ENCODE assay signal across 28 cellular contexts in the genomic region with DNA sequence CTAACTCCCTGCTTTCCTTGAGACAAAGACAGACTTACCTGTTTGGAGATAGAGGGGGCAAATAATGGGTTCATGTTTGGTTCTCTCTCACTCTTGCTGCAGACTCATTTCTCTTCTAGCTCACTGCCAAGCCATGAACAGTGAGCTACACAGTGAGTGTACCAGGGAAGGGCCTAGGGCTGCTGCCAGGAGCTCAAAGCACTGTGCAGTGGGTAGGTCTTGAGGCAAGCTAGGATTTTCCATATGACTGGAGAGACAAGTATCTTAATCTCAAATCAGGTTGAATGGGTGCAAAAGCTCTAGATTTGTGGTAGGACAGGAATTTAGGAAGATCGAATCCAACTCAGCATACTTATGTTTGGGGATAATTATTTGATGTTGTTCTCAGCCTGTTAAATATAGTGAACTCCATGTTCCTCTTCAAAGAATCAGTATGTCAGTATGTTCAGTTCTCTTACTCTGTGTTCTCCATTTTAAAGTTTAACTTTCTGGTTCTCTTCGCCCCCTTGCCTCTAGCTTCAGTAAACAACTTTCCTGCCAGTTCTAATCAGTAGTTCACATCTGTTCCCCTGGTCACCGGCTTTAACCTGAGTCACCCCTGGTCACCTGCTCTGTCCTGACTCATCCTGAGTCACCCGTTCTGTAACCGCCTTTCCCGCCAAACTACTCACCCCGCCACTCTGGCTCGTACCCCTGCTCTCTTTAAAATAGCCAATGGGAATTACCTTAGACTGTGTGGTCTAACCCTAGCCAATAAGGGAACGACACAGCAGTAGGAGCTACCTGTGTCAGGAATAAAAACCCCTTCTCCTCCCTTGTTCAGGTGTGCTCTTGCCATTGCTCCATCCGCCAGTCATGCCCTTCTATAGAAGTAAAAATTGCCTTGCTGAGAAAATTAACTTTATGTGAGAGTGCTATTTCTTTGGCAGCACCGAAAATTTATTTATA. TPM values are rescaled to one million over a fixed set of nuclear protein-coding genes. Genes with fewer than 3 reads are reported as not detected.
DNase-seq lines count a peak whose midpoint lies in the region; ATAC-seq, FAIRE-seq and TF ChIP-seq lines count a peak whose summit lies in the region.
"Had no signal": no experiment of that assay in that cellular context is flagged by ENCODE, and none has a peak within 500 bp of the region (broad histone marks: within the 10 kb centered on the region; RNA-seq: fewer than 3 reads in every experiment).

No MANE protein-coding gene starts in this region.

- POLR2A ChIA-PET in K562 (lab: Yijun Ruan, JAX) (interaction anchor here (1.2 kb wide), 2 partner anchors 9 to 14 kb away, joined by 4 to 5 read pairs; no protein-coding TSS in a partner anchor), HepG2 (lab: Yijun Ruan, JAX) (no interaction called here)

- H3K36me3 ChIP-seq in Loucy (ENCODE audit: insufficient read depth, low read length) (no peaks in the 10 kb centered on the region), K562 (ENCODE audit: control insufficient read depth, insufficient read depth, low read length) (no peaks in the 10 kb centered on the region), HepG2 (replicated peaks in 1 of 2; ENCODE audit: control insufficient read depth in 1 of 2, insufficient read depth in 2 of 2, low read length in 2 of 2) (no peaks in the 10 kb centered on the region)
- H3K36me3 ChIP-seq: esophagus muscularis mucosa, sigmoid colon, suprapubic skin had no signal

- WGBS in K562 (ENCODE audit: insufficient coverage, low coverage, missing lambda C conversion rate), result 19% methylated on average over 11 of the region's 11 CpGs
- 12% methylated on average over 11 of the region's 11 CpGs for WGBS in HepG2 (ENCODE audit: low lambda C conversion rate)

- no peaks in the 10 kb centered on the region for H3F3A ChIP-seq in Loucy (ENCODE audit: low read depth)

- peak; percentile 10 for DNase-seq in Daoy (ENCODE audit: low read depth)
- peak; percentile 24 to 77 (median 32) for DNase-seq in K562 (ENCODE audit: extremely low read depth in 1 of 4, low spot score in 3 of 4)
- DNase-seq in HepG2 (ENCODE audit: low spot score), result peak; percentile 69
- DNase-seq in DMS153 (lab: John Stamatoyannopoulos, UW), result no peak
- no peak for DNase-seq in HK-2 (ENCODE audit: unreplicated experiment)
- no peak for DNase-seq in NCI-H1436 treated with DMSO at 0.1 percent for 48 hours (lab: John Stamatoyannopoulos, UW)
- DNase-seq: activated CD8-positive, alpha-beta memory T cell treated with anti-CD3 and anti-CD28 coated beads for 24 hours; activated naive CD4-positive, alpha-beta T cell treated with anti-CD3 and anti-CD28 coated beads, Interleukin-2, amount 10 ng/mL, durations not matched to agents 7 days and 5 days; activated T-cell treated with anti-CD3 and anti-CD28 coated beads, Interleukin-2, amount 50 U/mL, for 4 hours; aorta; central memory CD4-positive, alpha-beta T cell; DMS 273 treated with DMSO at 0.1 percent for 48 hours; kidney glomerular epithelial cell; naive thymus-derived CD8-positive, alpha-beta T cell; NCI-H2029; NK-92 treated with Interleukin-12 subunit alpha and Interleukin-12 subunit beta, amount 100 ng/mL, for 24 hours; sigmoid colon; T1000 had no signal

- no peaks in the 10 kb centered on the region for H3K9me3 ChIP-seq in Loucy (ENCODE audit: insufficient read depth, low read depth, low read length)
- H3K9me3 ChIP-seq in K562 (replicated peaks; ENCODE audit: control insufficient read depth, insufficient read depth, low read depth, low read length), result peaks cover 15% of the 10 kb centered on the region
- H3K9me3 ChIP-seq in HepG2 (ENCODE audit: low read length), result no peaks in the 10 kb centered on the region
- H3K9me3 ChIP-seq: esophagus muscularis mucosa, sigmoid colon, suprapubic skin had no signal

- H2AFZ ChIP-seq in Loucy (ENCODE audit: low read length) (0 out of 2 replicates have a peak overlapping the region, but pooled peaks have one; percentile 49), K562 (ENCODE audit: low read depth, low read length) (peak overlapping the region; percentile 67), HepG2 (ENCODE audit: low read length) (no peak overlapping the region)

- TF ChIP-seq POLR2A in K562 (conservative IDR thresholded peaks at IDR 0.05) (no peak), HepG2 (IDR thresholded peaks at IDR 0.05; ENCODE audit: insufficient read depth in 1 of 2, low read depth in 2 of 2, low read length in 2 of 2) (no peak)

- ATAC-seq in K562 (peak; percentile 56), HepG2 (peak; percentile 89), GM18873 (IDR thresholded peaks at IDR 0.05; ENCODE audit: low FRiP score, unreplicated experiment) (no peak)
- ATAC-seq: activated CD4-positive, CD25-positive, alpha-beta regulatory T cell treated with anti-CD3 and anti-CD28 coated beads, Interleukin-2, amount 50 U/mL, for 24 hours; activated T-cell treated with anti-CD3 and anti-CD28 coated beads, Interleukin-2, amount 50 U/mL, for 4 hours; naive thymus-derived CD8-positive, alpha-beta T cell; SK-N-SH treated with all-trans-retinoic acid at 6 μM for 48 hours had no signal

- H3K9me1 ChIP-seq in K562 (ENCODE audit: control insufficient read depth, insufficient read depth, low read length), result no peaks in the 10 kb centered on the region

- H3K4me1 ChIP-seq in Loucy (ENCODE audit: insufficient read depth, low read length, poor library complexity, severe bottlenecking) (no peaks in the 10 kb centered on the region), K562 (replicated peaks in 1 of 2; ENCODE audit: control insufficient read depth in 2 of 2, insufficient read depth in 2 of 2, low read length in 2 of 2) (peaks cover 0 to 7% of the 10 kb centered on the region in 2 experiments; a peak in 2 of 5 replicates), HepG2 (ENCODE audit: insufficient read depth, low read length) (peaks cover 12% of the 10 kb centered on the region)
- H3K4me1 ChIP-seq: esophagus muscularis mucosa, sigmoid colon had no signal

- peak overlapping the region; percentile 84 for H3K27ac ChIP-seq in K562 (ENCODE audit: extremely low read depth, low read depth, low read length)
- no peak overlapping the region for H3K27ac ChIP-seq in HepG2 (ENCODE audit: extremely low read length, insufficient read depth, low read length)
- H3K27ac ChIP-seq: esophagus muscularis mucosa, sigmoid colon, suprapubic skin had no signal

- no peak for TF ChIP-seq RAD21 in K562 (CRISPR knock-in tag; conservative IDR thresholded peaks at IDR 0.05 in 1 of 2, IDR thresholded peaks at IDR 0.05 in 1 of 2)
- TF ChIP-seq RAD21 in HepG2 (CRISPR knock-in tag; IDR thresholded peaks at IDR 0.05), result no peak

- H3K9ac ChIP-seq in Loucy (ENCODE audit: low read depth, low read length, poor library complexity, severe bottlenecking) (no peak overlapping the region), K562 (ENCODE audit: insufficient read depth in 1 of 2, low read depth in 2 of 2, low read length in 2 of 2) (no peak overlapping the region), HepG2 (ENCODE audit: insufficient read depth, low read depth, low read length) (no peak overlapping the region)

- no peaks in the 10 kb centered on the region for H3K27me3 ChIP-seq in Loucy (ENCODE audit: insufficient read depth, low read length, poor library complexity, severe bottlenecking)
- H3K27me3 ChIP-seq in K562 (ENCODE audit: control insufficient read depth in 2 of 2, insufficient read depth in 2 of 2, low read length in 2 of 2), result no peaks in the 10 kb centered on the region; a peak in 1 of 5 replicates
- no peaks in the 10 kb centered on the region for H3K27me3 ChIP-seq in HepG2 (ENCODE audit: control insufficient read depth in 1 of 2, insufficient read depth in 2 of 2, low read length in 2 of 2)
- H3K27me3 ChIP-seq: esophagus muscularis mucosa, sigmoid colon, suprapubic skin had no signal

- TF ChIP-seq CTCF in Loucy (conservative IDR thresholded peaks at IDR 0.05; ENCODE audit: low read length) (no peak), K562 (IDR thresholded peaks at IDR 0.05 in 2 of 3, conservative IDR thresholded peaks at IDR 0.05 in 1 of 3; ENCODE audit: insufficient read depth in 2 of 3, low read depth in 1 of 3, low read length in 3 of 3) (no peak), HepG2 (CRISPR knock-in tag; IDR thresholded peaks at IDR 0.05) (no peak)

- no peak overlapping the region for H3K4me2 ChIP-seq in Loucy (ENCODE audit: low read depth, low read length, poor library complexity, severe bottlenecking)
- H3K4me2 ChIP-seq in K562 (ENCODE audit: insufficient read depth, low read length), result peak overlapping the region; percentile 5; the same call in 1 of the 2 replicates
- peak overlapping the region; percentile 9; the same call in 1 of the 2 replicates for H3K4me2 ChIP-seq in HepG2 (ENCODE audit: low read depth, low read length)

- in situ Hi-C loops in K562 (cut with MboI) (no loop called here), HepG2 (cut with HindIII; ENCODE audit: extremely low pct_ligation_motif_present, low pct_unique_long_range_greater_than_20kb) (no loop called here)

- peak; percentile 91 for TF ChIP-seq EP300 in K562 (IDR thresholded peaks at IDR 0.05; ENCODE audit: low read length)
- TF ChIP-seq EP300 in HepG2 (IDR thresholded peaks at IDR 0.05; ENCODE audit: low read depth in 2 of 2, low read length in 2 of 2), result peak in 1 of 2 experiments; percentile 54; a peak in 2 of 4 replicates
- no peak for TF ChIP-seq EP300 in HepG2 (CRISPR knock-in tag; IDR thresholded peaks at IDR 0.05; ENCODE audit: borderline replicate concordance)

- no peak for FAIRE-seq in K562 (lab: Jason Lieb, UNC)
- FAIRE-seq in HepG2 (lab: Jason Lieb, UNC), result no peak

- H3K4me3 ChIP-seq in Loucy (ENCODE audit: low read length, poor library complexity, severe bottlenecking), result no peak overlapping the region
- no peak overlapping the region for H3K4me3 ChIP-seq in K562
- H3K4me3 ChIP-seq in HepG2 (replicated peaks in 1 of 3; ENCODE audit: insufficient read depth in 1 of 3, low read depth in 2 of 3, low read length in 3 of 3), result no peak overlapping the region
- H3K4me3 ChIP-seq: esophagus muscularis mucosa, sigmoid colon, suprapubic skin had no signal

- no peaks in the 10 kb centered on the region for H3K79me2 ChIP-seq in Loucy (ENCODE audit: insufficient read depth, low read length)
- no peaks in the 10 kb centered on the region for H3K79me2 ChIP-seq in K562 (ENCODE audit: control insufficient read depth, insufficient read depth, low read length)
- H3K79me2 ChIP-seq in HepG2 (ENCODE audit: insufficient read depth, low read length), result no peaks in the 10 kb centered on the region

- intact Hi-C loops in K562 (cut with micrococcal nuclease) (no loop called here), HepG2 (cut with micrococcal nuclease; ENCODE audit: unreplicated experiment) (no loop called here)

- no peaks in the 10 kb centered on the region for H3K9me2 ChIP-seq in Loucy (replicated peaks; ENCODE audit: low read depth, low read length)

- CTCF ChIA-PET in K562 (lab: Yijun Ruan, JAX; ENCODE audit: low intra/inter-chr PET ratio) (no interaction called here), HepG2 (lab: Yijun Ruan, JAX; ENCODE audit: low intra/inter-chr PET ratio, low total read pairs) (no interaction called here)

- BruUV-seq in K562 (replicated peaks; lab: Mats Ljungman, UMichigan), result no TSS peak
- BruUV-seq in HepG2 (replicated peaks; lab: Mats Ljungman, UMichigan), result no TSS peak

- H4K20me1 ChIP-seq in Loucy (ENCODE audit: insufficient read depth, low read length, poor library complexity, severe bottlenecking) (no peaks in the 10 kb centered on the region), K562 (replicated peaks; ENCODE audit: control insufficient read depth, insufficient read depth, low read length) (no peaks in the 10 kb centered on the region), HepG2 (ENCODE audit: insufficient read depth, low read length) (no peaks in the 10 kb centered on the region)

RNA-seq across cellular contexts. Expression of gene SLC25A52, which starts 21.9 kb away (rescaled TPM):
- total RNA-seq in Daoy (2014; rRNA removed; shearing (Covaris generic)), result not detected in 2 replicates
- not detected in 2 replicates for total RNA-seq in K562 (2011; cell fraction: chromatin; rRNA removed; ENCODE audit: low replicate concordance)
- not detected in 2 replicates for total RNA-seq in K562 (2011; cell fraction: nucleolus; rRNA removed)
- not detected in 2 replicates for total RNA-seq in K562 (2011; cell fraction: nucleoplasm; rRNA removed)
- not detected in 2 replicates for total RNA-seq in K562 (2014; rRNA removed)
- total RNA-seq in K562 (2014; rRNA removed; fragmentation: Illumina TruSeq; extraction: Trizol), result not detected in 2 replicates
- total RNA-seq in K562 (2015; rRNA removed; fragmentation: Illumina TruSeq; extraction: Trizol), result not detected in 2 replicates
- total RNA-seq in K562 (2021), result not detected in 2 replicates
- polyA plus RNA-seq in K562 (2011; rRNA removed), result 0.07 TPM in 1 of 2 replicates, not detected in the other
- not detected in 2 replicates for polyA plus RNA-seq in K562 (2011; cell fraction: cytosol; rRNA removed)
- 0.08 TPM in 1 of 2 replicates, not detected in the other for polyA plus RNA-seq in K562 (2011; cell fraction: nucleus; rRNA removed)
- polyA plus RNA-seq in K562 (2012), result 0.09 TPM in 1 of 2 replicates, not detected in the other
- not detected in 2 replicates for polyA plus RNA-seq in K562 (2014; fragmentation: Illumina TruSeq; extraction: Trizol)
- polyA plus RNA-seq in K562 (2014; fragmentation: Nextera tagmentation; extraction: Ambion mirVana), result not detected
- not detected in 2 replicates for polyA plus RNA-seq in K562 (2014; rRNA removed)
- not detected in 2 replicates for polyA minus RNA-seq in K562 (2011; rRNA and poly(A)+ RNA removed)
- not detected in 2 replicates for polyA minus RNA-seq in K562 (2011; cell fraction: cytosol; rRNA and poly(A)+ RNA removed)
- not detected in 2 replicates for polyA minus RNA-seq in K562 (2011; cell fraction: nucleus; rRNA and poly(A)+ RNA removed)
- total RNA-seq in HepG2 (2016; rRNA removed; fragmentation: Illumina TruSeq; extraction: Trizol), result 0.46 and 1.1 TPM in 2 replicates
- 0.30 and 0.62 TPM in 2 replicates for total RNA-seq in HepG2 (2016; cell fraction: cytosol; rRNA removed; fragmentation: Illumina TruSeq; extraction: Trizol; ENCODE audit: low read depth)
- 0.46 and 0.58 TPM in 2 replicates for total RNA-seq in HepG2 (2016; cell fraction: insoluble cytoplasmic fraction; rRNA removed; fragmentation: Illumina TruSeq; extraction: Trizol)
- total RNA-seq in HepG2 (2016; cell fraction: membrane; rRNA removed; fragmentation: Illumina TruSeq; extraction: Trizol), result 0.40 and 0.45 TPM in 2 replicates
- total RNA-seq in HepG2 (2016; cell fraction: nucleus; rRNA removed; fragmentation: Illumina TruSeq; extraction: Trizol), result 0.43 TPM in 1 of 2 replicates, not detected in the other
- polyA plus RNA-seq in HepG2 (2011; rRNA removed), result not detected in 2 replicates
- polyA plus RNA-seq in HepG2 (2011; cell fraction: cytosol; rRNA removed), result 0.04 TPM in 1 of 2 replicates, not detected in the other
- polyA plus RNA-seq in HepG2 (2011; cell fraction: nucleus; rRNA removed), result not detected in 2 replicates
- polyA plus RNA-seq in HepG2 (2012), result not detected in 2 replicates
- polyA plus RNA-seq in HepG2 (2016; cell fraction: cytosol; fragmentation: Illumina TruSeq; extraction: Trizol; ENCODE audit: low read depth), result 0.09 TPM in 1 of 2 replicates, not detected in the other
- polyA plus RNA-seq in HepG2 (2016; cell fraction: insoluble cytoplasmic fraction; fragmentation: Illumina TruSeq; extraction: Trizol; ENCODE audit: low read depth), result 0.20 TPM in 1 of 2 replicates, not detected in the other
- 0.14 TPM in 1 of 2 replicates, not detected in the other for polyA plus RNA-seq in HepG2 (2016; cell fraction: membrane; fragmentation: Illumina TruSeq; extraction: Trizol; ENCODE audit: low read depth)
- polyA plus RNA-seq in HepG2 (2016; cell fraction: nucleus; fragmentation: Illumina TruSeq; extraction: Trizol; ENCODE audit: insufficient read depth, low read depth), result 0.38 and 0.77 TPM in 2 replicates
- not detected in 2 replicates for polyA minus RNA-seq in HepG2 (2011; rRNA and poly(A)+ RNA removed; ENCODE audit: low replicate concordance)
- polyA minus RNA-seq in HepG2 (2011; cell fraction: cytosol; rRNA and poly(A)+ RNA removed), result not detected in 2 replicates
- not detected in 2 replicates for polyA minus RNA-seq in HepG2 (2011; cell fraction: nucleus; rRNA and poly(A)+ RNA removed)
- total RNA-seq: activated T-cell treated with anti-CD3 and anti-CD28 coated beads, Interleukin-2, amount 50 U/mL, for 4 hours; mesenteric fat pad; naive thymus-derived CD8-positive, alpha-beta T cell; osteoblast; sigmoid colon; suprapubic skin had no signal
- polyA plus RNA-seq: AG04450; aorta; CD14-positive monocyte; naive thymus-derived CD8-positive, alpha-beta T cell; sigmoid colon had no signal

RNA-seq across cellular contexts. Expression of gene B4GALT6, which starts 54.4 kb away (rescaled TPM):
- 5.8 and 6.0 TPM in 2 replicates for total RNA-seq in Daoy (2014; rRNA removed; shearing (Covaris generic))
- not detected in 2 replicates for total RNA-seq in K562 (2011; cell fraction: chromatin; rRNA removed; ENCODE audit: low replicate concordance)
- total RNA-seq in K562 (2011; cell fraction: nucleolus; rRNA removed), result 0.13 TPM in 1 of 2 replicates, not detected in the other
- 0.22 TPM in 1 of 2 replicates, not detected in the other for total RNA-seq in K562 (2011; cell fraction: nucleoplasm; rRNA removed)
- total RNA-seq in K562 (2014; rRNA removed) (0.05 and 0.08 TPM in 2 replicates), K562 (2014; rRNA removed; fragmentation: Illumina TruSeq; extraction: Trizol) (0.11 and 0.16 TPM in 2 replicates), K562 (2015; rRNA removed; fragmentation: Illumina TruSeq; extraction: Trizol) (0.04 and 0.07 TPM in 2 replicates), K562 (2021) (0.18 and 0.27 TPM in 2 replicates), HepG2 (2016; rRNA removed; fragmentation: Illumina TruSeq; extraction: Trizol) (3.3 and 3.8 TPM in 2 replicates)
- polyA plus RNA-seq in K562 (2011; rRNA removed) (0.18 and 0.47 TPM in 2 replicates), K562 (2014; fragmentation: Illumina TruSeq; extraction: Trizol) (0.07 and 0.18 TPM in 2 replicates), K562 (2014; fragmentation: Nextera tagmentation; extraction: Ambion mirVana) (under 1 TPM; 0.03 to 0.04 TPM), K562 (2014; rRNA removed) (0.08 and 0.09 TPM in 2 replicates), HepG2 (2011; rRNA removed) (1.7 and 1.9 TPM in 2 replicates)
- 0.18 TPM in 1 of 2 replicates, not detected in the other for polyA plus RNA-seq in K562 (2011; cell fraction: cytosol; rRNA removed)
- 0.07 and 0.76 TPM in 2 replicates for polyA plus RNA-seq in K562 (2011; cell fraction: nucleus; rRNA removed)
- polyA plus RNA-seq in K562 (2012), result 0.17 and 0.68 TPM in 2 replicates
- 0.21 and 0.69 TPM in 2 replicates for polyA minus RNA-seq in K562 (2011; rRNA and poly(A)+ RNA removed)
- not detected in 2 replicates for polyA minus RNA-seq in K562 (2011; cell fraction: cytosol; rRNA and poly(A)+ RNA removed)
- polyA minus RNA-seq in K562 (2011; cell fraction: nucleus; rRNA and poly(A)+ RNA removed), result 0.22 TPM in 1 of 2 replicates, not detected in the other
- total RNA-seq in HepG2 (2016; cell fraction: cytosol; rRNA removed; fragmentation: Illumina TruSeq; extraction: Trizol; ENCODE audit: low read depth), result 10.3 and 13.5 TPM in 2 replicates
- total RNA-seq in HepG2 (2016; cell fraction: insoluble cytoplasmic fraction; rRNA removed; fragmentation: Illumina TruSeq; extraction: Trizol), result 3.9 and 4.3 TPM in 2 replicates
- 6.0 and 6.3 TPM in 2 replicates for total RNA-seq in HepG2 (2016; cell fraction: membrane; rRNA removed; fragmentation: Illumina TruSeq; extraction: Trizol)
- 5.8 and 6.8 TPM in 2 replicates for total RNA-seq in HepG2 (2016; cell fraction: nucleus; rRNA removed; fragmentation: Illumina TruSeq; extraction: Trizol)
- 0.46 and 1.1 TPM in 2 replicates for polyA plus RNA-seq in HepG2 (2011; cell fraction: cytosol; rRNA removed)
- polyA plus RNA-seq in HepG2 (2011; cell fraction: nucleus; rRNA removed), result 0.99 and 1.1 TPM in 2 replicates
- 2.0 and 3.5 TPM in 2 replicates for polyA plus RNA-seq in HepG2 (2012)
- polyA plus RNA-seq in HepG2 (2016; cell fraction: cytosol; fragmentation: Illumina TruSeq; extraction: Trizol; ENCODE audit: low read depth), result 0.20 and 0.28 TPM in 2 replicates
- polyA plus RNA-seq in HepG2 (2016; cell fraction: insoluble cytoplasmic fraction; fragmentation: Illumina TruSeq; extraction: Trizol; ENCODE audit: low read depth), result 6.0 and 6.7 TPM in 2 replicates
- polyA plus RNA-seq in HepG2 (2016; cell fraction: membrane; fragmentation: Illumina TruSeq; extraction: Trizol; ENCODE audit: low read depth), result 2.4 and 2.6 TPM in 2 replicates
- 7.6 and 8.3 TPM in 2 replicates for polyA plus RNA-seq in HepG2 (2016; cell fraction: nucleus; fragmentation: Illumina TruSeq; extraction: Trizol; ENCODE audit: insufficient read depth, low read depth)
- 0.70 and 1.8 TPM in 2 replicates for polyA minus RNA-seq in HepG2 (2011; rRNA and poly(A)+ RNA removed; ENCODE audit: low replicate concordance)
- 1.6 and 3.3 TPM in 2 replicates for polyA minus RNA-seq in HepG2 (2011; cell fraction: cytosol; rRNA and poly(A)+ RNA removed)
- 2.8 and 4.8 TPM in 2 replicates for polyA minus RNA-seq in HepG2 (2011; cell fraction: nucleus; rRNA and poly(A)+ RNA removed)

Comparison
In these comparisons a context has a peak if more than half of its experiments do, and no peak if none do; other contexts are left out.
1. DNase-seq: peak in Daoy (single experiment), K562 (4 of 4) and HepG2 (single experiment); none in DMS153 (single experiment), HK-2 (single experiment) and NCI-H1436 treated with DMSO at 0.1 percent for 48 hours (single experiment).